ENCODE assay signal across 28 cellular contexts in the genomic region with DNA sequence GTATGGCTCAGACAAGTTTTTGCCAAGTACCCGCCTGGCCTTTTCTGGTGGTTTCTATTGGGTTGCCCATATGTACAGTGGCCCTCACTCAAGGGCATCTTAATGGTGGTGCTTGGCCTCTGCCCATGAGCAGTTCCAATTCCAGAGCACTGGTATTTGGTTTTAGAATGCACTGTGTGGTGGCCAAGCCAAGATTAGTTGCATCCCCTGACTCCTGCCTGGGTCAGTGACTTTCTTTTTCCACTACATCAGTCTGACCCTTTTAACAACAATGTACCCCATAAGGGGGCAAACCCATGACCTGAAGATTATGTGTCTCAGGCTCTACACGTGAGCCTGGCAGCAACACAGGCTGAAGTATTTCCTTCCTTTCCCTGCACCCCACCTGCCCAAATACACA.
"Had no signal": no experiment of that assay in that cellular context is flagged by ENCODE, and none has a peak within 500 bp of the region (broad histone marks: within the 10 kb centered on the region; RNA-seq: fewer than 3 reads in every experiment).

No MANE protein-coding gene starts in this region.

- H3K36me3 ChIP-seq: neutrophil, pancreas, prostate gland, right lobe of liver, stomach, thyroid gland, transverse colon, upper lobe of right lung, vagina had no signal

- H3K9me3 Mint-ChIP-seq: natural killer cell treated with Interleukin-12 subunit alpha and Interleukin-12 subunit beta and Interleukin-15 and Interleukin-18, amount 100 ng/mL, for 72 hours; nephron progenitor cell; stimulated activated effector memory CD8-positive, alpha-beta T cell treated with anti-CD3 and anti-CD28 coated beads, Interleukin-12 subunit alpha, Interleukin-12 subunit beta, amount 100 ng/mL, for 72 hours; stimulated activated naive CD8-positive, alpha-beta T cell treated with anti-CD3 and anti-CD28 coated beads, Interleukin-15, Interleukin-2, amounts not matched to agents 100 ng/mL and 50 ng/mL, for 24 hours; type B pancreatic cell had no signal

- FAIRE-seq: pancreas, small intestine had no signal

- H3K4me1 Mint-ChIP-seq: nephron progenitor cell; neural crest cell; stimulated activated effector memory CD8-positive, alpha-beta T cell treated with anti-CD3 and anti-CD28 coated beads, Interleukin-12 subunit alpha, Interleukin-12 subunit beta, amount 100 ng/mL, for 72 hours; stimulated activated naive B cell treated with anti-CD40 and anti-IgM and Interleukin-4, amounts not matched to agents 10 μg/mL and 1 μg/mL and 100 μg/mL, for 72 hours had no signal

- H3K9me3 ChIP-seq: neutrophil, pancreas, prostate gland, right lobe of liver, sigmoid colon, thoracic aorta, thyroid gland, transverse colon, upper lobe of right lung, vagina had no signal

- H3K27me3 ChIP-seq: neutrophil, pancreas, right lobe of liver, sigmoid colon, stomach, thyroid gland, transverse colon, upper lobe of right lung, vagina had no signal

- H3K4me3 ChIP-seq: pancreas, prostate gland, right lobe of liver, sigmoid colon, stomach, thoracic aorta, thyroid gland, transverse colon, upper lobe of right lung, vagina had no signal

- H3K27ac ChIP-seq: neutrophil, pancreas, prostate gland, right lobe of liver, sigmoid colon, stomach, thyroid gland, transverse colon, upper lobe of right lung, vagina had no signal

- H3K4me1 ChIP-seq: pancreas, prostate gland, right lobe of liver, sigmoid colon, stomach, thyroid gland, transverse colon, upper lobe of right lung, vagina had no signal

- H3K27me3 Mint-ChIP-seq: stimulated activated naive B cell treated with anti-CD40 and anti-IgM and Interleukin-4, amounts not matched to agents 10 μg/mL and 1 μg/mL and 100 μg/mL, for 72 hours; stimulated activated naive CD8-positive, alpha-beta T cell treated with anti-CD3 and anti-CD28 coated beads, Interleukin-15, Interleukin-2, amounts not matched to agents 100 ng/mL and 50 ng/mL, for 24 hours; type B pancreatic cell had no signal

- DNase-seq: naive thymus-derived CD8-positive, alpha-beta T cell; nephron progenitor cell; nucleus accumbens; pancreas; retina; right cardiac atrium; right lobe of liver; sigmoid colon; small intestine; stimulated activated CD4-positive, alpha-beta T cell treated with anti-CD3 and anti-CD28 coated beads, Interleukin-15, amount 100 ng/mL, for 24 hours; stimulated activated CD4-positive, alpha-beta T cell treated with anti-CD3 and anti-CD28 coated beads, Interleukin-2, amount 100 ng/mL, for 24 hours; stimulated activated CD4-positive, alpha-beta T cell treated with anti-CD3 and anti-CD28 coated beads, Interleukin-2, amount 100 ng/mL, for 48 hours; stimulated activated CD4-positive, alpha-beta T cell treated with anti-CD3 and anti-CD28 coated beads, Interleukin-4, amount 100 ng/mL, for 24 hours; stimulated activated naive B cell treated with anti-CD40 and anti-IgM and Interleukin-4, amounts not matched to agents 10 μg/mL and 1 μg/mL and 100 μg/mL, for 72 hours; stimulated activated naive CD4-positive, alpha-beta T cell treated with Interleukin-2 at 50 U/mL for 16 hours; stomach; thyroid gland; transverse colon; upper lobe of right lung had no signal

- H3K4me3 Mint-ChIP-seq: naive thymus-derived CD8-positive, alpha-beta T cell; natural killer cell treated with Interleukin-12 subunit alpha and Interleukin-12 subunit beta and Interleukin-15 and Interleukin-18, amount 100 ng/mL, for 72 hours; nephron progenitor cell; neural crest cell; stimulated activated effector memory CD8-positive, alpha-beta T cell treated with anti-CD3 and anti-CD28 coated beads, Interleukin-12 subunit alpha, Interleukin-12 subunit beta, amount 100 ng/mL, for 72 hours; stimulated activated naive B cell treated with anti-CD40 and anti-IgM and Interleukin-4, amounts not matched to agents 10 μg/mL and 1 μg/mL and 100 μg/mL, for 72 hours; stimulated activated naive CD8-positive, alpha-beta T cell treated with anti-CD3 and anti-CD28 coated beads, Interleukin-15, Interleukin-2, amounts not matched to agents 100 ng/mL and 50 ng/mL, for 24 hours; type B pancreatic cell had no signal

- H3K27ac Mint-ChIP-seq: naive thymus-derived CD8-positive, alpha-beta T cell; natural killer cell treated with Interleukin-12 subunit alpha and Interleukin-12 subunit beta and Interleukin-15 and Interleukin-18, amount 100 ng/mL, for 72 hours; nephron progenitor cell; stimulated activated effector memory CD8-positive, alpha-beta T cell treated with anti-CD3 and anti-CD28 coated beads, Interleukin-12 subunit alpha, Interleukin-12 subunit beta, amount 100 ng/mL, for 72 hours; stimulated activated naive B cell treated with anti-CD40 and anti-IgM and Interleukin-4, amounts not matched to agents 10 μg/mL and 1 μg/mL and 100 μg/mL, for 72 hours; stimulated activated naive CD8-positive, alpha-beta T cell treated with anti-CD3 and anti-CD28 coated beads, Interleukin-15, Interleukin-2, amounts not matched to agents 100 ng/mL and 50 ng/mL, for 24 hours; type B pancreatic cell had no signal

- ATAC-seq: naive thymus-derived CD8-positive, alpha-beta T cell; natural killer cell treated with Interleukin-12 subunit alpha and Interleukin-12 subunit beta and Interleukin-15 and Interleukin-18, amount 100 ng/mL, for 72 hours; pancreas; right lobe of liver; stimulated activated effector memory CD8-positive, alpha-beta T cell treated with anti-CD3 and anti-CD28 coated beads, Interleukin-12 subunit alpha, Interleukin-12 subunit beta, amount 100 ng/mL, for 72 hours; stimulated activated naive B cell treated with anti-CD40 and anti-IgM and Interleukin-4, amounts not matched to agents 10 μg/mL and 1 μg/mL and 100 μg/mL, for 72 hours; upper lobe of right lung had no signal

- H3K36me3 Mint-ChIP-seq: naive thymus-derived CD8-positive, alpha-beta T cell; natural killer cell treated with Interleukin-12 subunit alpha and Interleukin-12 subunit beta and Interleukin-15 and Interleukin-18, amount 100 ng/mL, for 72 hours; stimulated activated effector memory CD8-positive, alpha-beta T cell treated with anti-CD3 and anti-CD28 coated beads, Interleukin-12 subunit alpha, Interleukin-12 subunit beta, amount 100 ng/mL, for 72 hours; stimulated activated naive B cell treated with anti-CD40 and anti-IgM and Interleukin-4, amounts not matched to agents 10 μg/mL and 1 μg/mL and 100 μg/mL, for 72 hours had no signal
